33 cellular contexts compared by ENCODE assay signal in the genomic region with DNA sequence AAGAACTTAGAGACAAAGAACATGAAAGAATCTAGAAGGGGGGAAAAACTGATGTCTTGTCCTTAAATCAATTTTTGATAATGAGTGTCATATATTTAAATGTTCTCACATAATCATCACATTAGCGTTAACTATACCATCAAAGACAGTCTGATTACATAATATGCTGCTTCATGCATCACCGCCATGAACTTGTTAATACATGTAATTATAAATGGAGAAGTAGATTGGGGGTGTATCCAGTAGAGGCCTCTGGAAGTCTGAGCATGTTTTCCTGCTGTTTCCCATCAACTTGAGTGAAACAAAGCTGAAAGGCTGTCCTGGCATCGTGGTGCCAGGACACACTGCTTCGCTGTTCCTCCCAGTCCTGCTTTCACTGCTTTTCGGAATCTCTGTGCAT. TPM values are rescaled to one million over a fixed set of nuclear protein-coding genes. Genes with fewer than 3 reads are reported as not detected.
"Had no signal": no experiment of that assay in that cellular context is flagged by ENCODE, and none has a peak within 500 bp of the region (broad histone marks: within the 10 kb centered on the region; RNA-seq: fewer than 3 reads in every experiment).

No MANE protein-coding gene starts in this region.

- H3K9me3 ChIP-seq: ascending aorta, breast epithelium, esophagus squamous epithelium had no signal

- H3K27ac Mint-ChIP-seq: activated CD4-positive, alpha-beta memory T cell treated with anti-CD3 and anti-CD28 coated beads for 36 hours; activated CD8-positive, alpha-beta memory T cell treated with anti-CD3 and anti-CD28 coated beads, Interleukin-2, amount 10 ng/mL, durations not matched to agents 7 days and 5 days; activated CD8-positive, alpha-beta T cell treated with anti-CD3 and anti-CD28 coated beads, Interleukin-2, amount 10 ng/mL, durations not matched to agents 7 days and 5 days; activated naive CD4-positive, alpha-beta T cell treated with anti-CD3 and anti-CD28 coated beads for 36 hours; activated naive CD4-positive, alpha-beta T cell treated with anti-CD3 and anti-CD28 coated beads, Interleukin-2, amount 50 U/mL, for 72 hours; activated naive CD8-positive, alpha-beta T cell treated with anti-CD3 and anti-CD28 coated beads, Interleukin-2, amount 10 ng/mL, durations not matched to agents 7 days and 5 days; activated T-helper 1 cell treated with anti-CD3 and anti-CD28 coated beads, Interleukin-12 subunit alpha, Interleukin-12 subunit beta, Interleukin-2, Interleukin-4 antibody, amounts not matched to agents 30 ng/mL and 10 ng/mL and 1 ng/mL, durations not matched to agents 14 hours and 24 hours and 36 hours; activated T-helper 2 cell treated with anti-CD3 and anti-CD28 coated beads, Interferon-gamma antibody, Interleukin-2, Interleukin-4, amounts not matched to agents 10 μg/mL and 5 μg/mL and 100 μg/mL, durations not matched to agents 14 hours and 24 hours and 36 hours; brain; dendritic cell treated with granulocyte-macrophage colony-stimulating factor and Interleukin-4, amounts not matched to agents 40 ng/mL and 50 ng/mL, for 4 days; endodermal cell had no signal

- H3K27ac ChIP-seq: ascending aorta, breast epithelium, coronary artery, dorsolateral prefrontal cortex, esophagus squamous epithelium had no signal

- DNase-seq: activated CD4-positive, alpha-beta memory T cell treated with anti-CD3 and anti-CD28 coated beads for 36 hours; activated CD4-positive, alpha-beta T cell treated with anti-CD3 and anti-CD28 coated beads for 1 hour; activated CD4-positive, alpha-beta T cell treated with anti-CD3 and anti-CD28 coated beads for 4 hours; activated CD8-positive, alpha-beta memory T cell treated with anti-CD3 and anti-CD28 coated beads, Interleukin-2, amount 10 ng/mL, durations not matched to agents 7 days and 5 days; activated CD8-positive, alpha-beta memory T cell treated with anti-CD3 and anti-CD28 coated beads, Interleukin-2, amount 50 U/mL, for 4 hours; activated CD8-positive, alpha-beta T cell treated with anti-CD3 and anti-CD28 coated beads, Interleukin-2, amount 10 ng/mL, durations not matched to agents 7 days and 5 days; activated effector memory CD4-positive, alpha-beta T cell treated with anti-CD3 and anti-CD28 coated beads, Interleukin-2, amount 50 U/mL, for 16 hours; activated naive CD4-positive, alpha-beta T cell treated with anti-CD3 and anti-CD28 coated beads for 36 hours; activated naive CD8-positive, alpha-beta T cell treated with anti-CD3 and anti-CD28 coated beads, Interleukin-2, amount 10 ng/mL, durations not matched to agents 7 days and 5 days; activated T-cell treated with anti-CD3 and anti-CD28 coated beads, Interleukin-2, amount 50 U/mL, for 1 hour; activated T-cell treated with anti-CD3 and anti-CD28 coated beads, Interleukin-2, amount 50 U/mL, for 48 hours; dorsolateral prefrontal cortex; effector memory CD4-positive, alpha-beta T cell; endodermal cell; erythroblast; esophagus squamous epithelium; head of caudate nucleus; hypothalamus; T-helper 2 cell had no signal

- H3K4me1 ChIP-seq: ascending aorta, breast epithelium had no signal

- H3K4me1 Mint-ChIP-seq: activated CD8-positive, alpha-beta memory T cell treated with anti-CD3 and anti-CD28 coated beads, Interleukin-2, amount 10 ng/mL, durations not matched to agents 7 days and 5 days; brain; central memory CD8-positive, alpha-beta T cell; endodermal cell had no signal

- H3K4me3 Mint-ChIP-seq: activated CD4-positive, alpha-beta memory T cell treated with anti-CD3 and anti-CD28 coated beads for 36 hours; activated CD8-positive, alpha-beta memory T cell treated with anti-CD3 and anti-CD28 coated beads, Interleukin-2, amount 10 ng/mL, durations not matched to agents 7 days and 5 days; activated CD8-positive, alpha-beta T cell treated with anti-CD3 and anti-CD28 coated beads, Interleukin-2, amount 10 ng/mL, durations not matched to agents 7 days and 5 days; activated naive CD4-positive, alpha-beta T cell treated with anti-CD3 and anti-CD28 coated beads for 36 hours; activated naive CD8-positive, alpha-beta T cell treated with anti-CD3 and anti-CD28 coated beads, Interleukin-2, amount 10 ng/mL, durations not matched to agents 7 days and 5 days; activated T-helper 1 cell treated with anti-CD3 and anti-CD28 coated beads, Interleukin-12 subunit alpha, Interleukin-12 subunit beta, Interleukin-2, Interleukin-4 antibody, amounts not matched to agents 30 ng/mL and 10 ng/mL and 1 ng/mL, durations not matched to agents 14 hours and 24 hours and 36 hours; brain; central memory CD8-positive, alpha-beta T cell; dendritic cell treated with granulocyte-macrophage colony-stimulating factor and Interleukin-4, amounts not matched to agents 40 ng/mL and 50 ng/mL, for 4 days; endodermal cell had no signal

- ATAC-seq: activated CD8-positive, alpha-beta memory T cell treated with anti-CD3 and anti-CD28 coated beads, Interleukin-2, amount 10 ng/mL, durations not matched to agents 7 days and 5 days; activated CD8-positive, alpha-beta T cell treated with anti-CD3 and anti-CD28 coated beads, Interleukin-2, amount 10 ng/mL, durations not matched to agents 7 days and 5 days; activated naive CD4-positive, alpha-beta T cell treated with anti-CD3 and anti-CD28 coated beads, Interleukin-2, amount 50 U/mL, for 72 hours had no signal

- H3K36me3 ChIP-seq: ascending aorta, breast epithelium, esophagus squamous epithelium had no signal

- H3K36me3 Mint-ChIP-seq: activated CD4-positive, alpha-beta memory T cell treated with anti-CD3 and anti-CD28 coated beads for 36 hours; activated CD8-positive, alpha-beta memory T cell treated with anti-CD3 and anti-CD28 coated beads, Interleukin-2, amount 10 ng/mL, durations not matched to agents 7 days and 5 days; activated naive CD4-positive, alpha-beta T cell treated with anti-CD3 and anti-CD28 coated beads, Interleukin-2, amount 50 U/mL, for 72 hours; activated naive CD8-positive, alpha-beta T cell treated with anti-CD3 and anti-CD28 coated beads, Interleukin-2, amount 10 ng/mL, durations not matched to agents 7 days and 5 days; brain had no signal

- H3K9me3 Mint-ChIP-seq: activated CD4-positive, alpha-beta memory T cell treated with anti-CD3 and anti-CD28 coated beads for 36 hours; activated naive CD4-positive, alpha-beta T cell treated with anti-CD3 and anti-CD28 coated beads for 36 hours; activated naive CD4-positive, alpha-beta T cell treated with anti-CD3 and anti-CD28 coated beads, Interleukin-2, amount 50 U/mL, for 72 hours; activated naive CD8-positive, alpha-beta T cell treated with anti-CD3 and anti-CD28 coated beads, Interleukin-2, amount 10 ng/mL, durations not matched to agents 7 days and 5 days; activated T-helper 1 cell treated with anti-CD3 and anti-CD28 coated beads, Interleukin-12 subunit alpha, Interleukin-12 subunit beta, Interleukin-2, Interleukin-4 antibody, amounts not matched to agents 30 ng/mL and 10 ng/mL and 1 ng/mL, durations not matched to agents 14 hours and 24 hours and 36 hours; activated T-helper 2 cell treated with anti-CD3 and anti-CD28 coated beads, Interferon-gamma antibody, Interleukin-2, Interleukin-4, amounts not matched to agents 10 μg/mL and 5 μg/mL and 100 μg/mL, durations not matched to agents 14 hours and 24 hours and 36 hours; brain; central memory CD8-positive, alpha-beta T cell; dendritic cell treated with granulocyte-macrophage colony-stimulating factor and Interleukin-4, amounts not matched to agents 40 ng/mL and 50 ng/mL, for 4 days; endodermal cell had no signal

- H3K27me3 ChIP-seq: ascending aorta had no signal

- H3K4me3 ChIP-seq: ascending aorta, breast epithelium, coronary artery, dorsolateral prefrontal cortex, esophagus squamous epithelium had no signal

RNA-seq across cellular contexts. Expression of gene PRLHR, which starts 48.2 kb away (rescaled TPM):
- total RNA-seq: activated CD4-positive, alpha-beta memory T cell treated with anti-CD3 and anti-CD28 coated beads for 36 hours; activated CD8-positive, alpha-beta memory T cell treated with anti-CD3 and anti-CD28 coated beads for 36 hours; activated CD8-positive, alpha-beta memory T cell treated with anti-CD3 and anti-CD28 coated beads, Interleukin-2, amount 10 ng/mL, durations not matched to agents 7 days and 5 days; activated CD8-positive, alpha-beta T cell treated with anti-CD3 and anti-CD28 coated beads, Interleukin-2, amount 10 ng/mL, durations not matched to agents 7 days and 5 days; activated naive CD4-positive, alpha-beta T cell treated with anti-CD3 and anti-CD28 coated beads for 36 hours; activated naive CD4-positive, alpha-beta T cell treated with anti-CD3 and anti-CD28 coated beads, Interleukin-2, amount 50 U/mL, for 72 hours; activated naive CD8-positive, alpha-beta T cell treated with anti-CD3 and anti-CD28 coated beads, Interleukin-2, amount 10 ng/mL, durations not matched to agents 7 days and 5 days; activated T-helper 1 cell treated with anti-CD3 and anti-CD28 coated beads, Interleukin-12 subunit alpha, Interleukin-12 subunit beta, Interleukin-2, Interleukin-4 antibody, amounts not matched to agents 30 ng/mL and 10 ng/mL and 1 ng/mL, durations not matched to agents 14 hours and 24 hours and 36 hours; activated T-helper 2 cell treated with anti-CD3 and anti-CD28 coated beads, Interferon-gamma antibody, Interleukin-2, Interleukin-4, amounts not matched to agents 10 μg/mL and 5 μg/mL and 100 μg/mL, durations not matched to agents 14 hours and 24 hours and 36 hours; ascending aorta; breast epithelium; cardiac septum; endodermal cell; esophagus squamous epithelium; fibroblast of lung; fibroblast of villous mesenchyme; T-helper 1 cell treated with Interleukin-12 subunit alpha and Interleukin-12 subunit beta and Interleukin-4 antibody, amounts not matched to agents 30 ng/mL and 1 ng/mL, for 36 hours had no signal
- polyA plus RNA-seq: fibroblast of lung had no signal
